9 cellular contexts compared by ENCODE assay signal in the genomic region with DNA sequence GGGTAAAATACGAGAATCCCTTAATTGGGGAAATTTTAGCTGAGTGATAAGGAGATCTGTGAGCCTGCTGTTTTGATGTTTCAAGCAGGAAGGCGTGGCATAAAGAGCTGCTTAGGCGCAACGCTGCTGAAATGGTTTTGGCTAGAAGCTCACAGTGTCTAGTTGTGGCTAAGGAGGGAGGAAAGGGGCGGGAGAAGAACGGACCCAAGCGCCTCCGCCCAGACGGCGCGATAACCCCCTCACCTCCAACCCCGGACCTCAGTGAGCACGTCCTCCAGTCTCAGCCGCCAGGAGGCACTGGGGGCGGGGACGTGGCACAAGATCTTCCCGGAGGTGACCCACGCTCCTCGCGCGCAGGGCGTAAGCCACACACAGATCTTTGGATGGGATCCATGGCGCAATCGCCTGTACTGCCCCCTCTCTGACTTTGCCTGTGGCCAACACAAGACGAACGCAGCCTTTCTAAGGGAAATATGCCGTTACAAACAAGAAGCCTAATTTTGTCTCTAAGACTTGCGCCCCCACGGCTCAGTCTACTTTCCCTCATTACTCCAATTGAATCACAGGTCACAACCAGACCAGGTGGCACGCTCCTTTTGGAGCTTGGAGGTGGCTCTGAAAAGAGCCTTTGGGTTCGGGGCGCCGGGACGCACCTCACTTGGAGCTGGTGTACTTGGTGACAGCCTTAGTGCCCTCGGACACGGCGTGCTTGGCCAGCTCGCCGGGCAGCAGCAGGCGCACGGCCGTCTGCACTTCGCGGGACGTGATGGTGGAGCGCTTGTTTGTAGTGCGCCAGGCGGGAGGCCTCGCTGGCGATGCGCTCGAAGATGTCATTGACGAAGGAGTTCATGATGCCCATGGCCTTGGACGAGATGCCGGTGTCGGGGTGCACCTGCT. TPM values are rescaled to one million over a fixed set of nuclear protein-coding genes. Genes with fewer than 3 reads are reported as not detected.
DNase-seq lines count a peak whose midpoint lies in the region; ATAC-seq, FAIRE-seq and TF ChIP-seq lines count a peak whose summit lies in the region.
"Had no signal": no experiment of that assay in that cellular context is flagged by ENCODE, and none has a peak within 500 bp of the region (broad histone marks: within the 10 kb centered on the region; RNA-seq: fewer than 3 reads in every experiment).

No MANE protein-coding gene starts in this region.

- H3K56ac ChIP-seq in H1 (replicated peaks; ENCODE audit: insufficient read length, low read depth, low read length): peak overlapping the region; percentile 64

- no peak overlapping the region for H3K14ac ChIP-seq in H1 (ENCODE audit: insufficient read length)

- no peak; a peak in 1 of 3 replicates for TF ChIP-seq POLR2A in H1 (IDR thresholded peaks at IDR 0.05; ENCODE audit: control extremely low read depth in 1 of 2, low read depth in 2 of 2, low read length in 2 of 2)

- DNase-seq in Daoy (ENCODE audit: low read depth) (peak; percentile 44), H1 (ENCODE audit: low read depth in 1 of 2, low spot score in 2 of 2) (peak in 1 of 2 experiments; percentile 82), T1000 (lab: John Stamatoyannopoulos, UW) (no peak), HPDE6-E6E7 (ENCODE audit: extremely low spot score) (no peak)
- peak; percentile 82 for DNase-seq in Jurkat, Clone E6-1 (ENCODE audit: low read depth, low spot score)

- H4K8ac ChIP-seq in H1 (ENCODE audit: extremely low read depth, insufficient read depth, low read length): no peak overlapping the region; the same call in 1 of the 2 replicates

- POLR2A ChIA-PET in H1 (lab: Charles Lee; ENCODE audit: partially characterized antibody): interaction anchor here (0.7 to 14.5 kb wide), 19 partner anchors 9 to 1230 kb away, joined by 3 to 232 read pairs (median 3); a partner anchor contains a TSS

- H2BK5ac ChIP-seq in H1 (ENCODE audit: low read depth, low read length): no peak overlapping the region; the same call in 1 of the 2 replicates

- H2AFZ ChIP-seq in H1 (ENCODE audit: low read length): peak overlapping the region; percentile 79; the same call in 1 of the 2 replicates
- no peak overlapping the region for H2AFZ ChIP-seq in neuron (ENCODE audit: low read depth, low read length)

- H3K27me3 ChIP-seq in H1 (replicated peaks in 1 of 4; ENCODE audit: control insufficient read depth in 3 of 4, extremely low read depth in 1 of 4, insufficient read depth in 3 of 4, low read length in 3 of 4): peaks cover 4 to 42% (median 23%) of the 10 kb centered on the region in 4 experiments
- no peaks in the 10 kb centered on the region for H3K27me3 ChIP-seq in neuron (ENCODE audit: insufficient read depth, low read length)

- H3K4me1 ChIP-seq in H1 (replicated peaks in 1 of 4; ENCODE audit: control insufficient read depth in 3 of 4, insufficient read depth in 4 of 4, low read length in 3 of 4): peaks cover 0 to 16% (median 5%) of the 10 kb centered on the region in 4 experiments; a peak in 5 of 7 replicates
- peaks cover 40% of the 10 kb centered on the region for H3K4me1 ChIP-seq in neuron (ENCODE audit: insufficient read depth, low read length)

- no peak for TF ChIP-seq EP300 in H1 (IDR thresholded peaks at IDR 0.05; ENCODE audit: borderline replicate concordance in 1 of 2, low read depth in 2 of 2, low read length in 2 of 2)

- ATAC-seq in GM21390 (IDR thresholded peaks at IDR 0.05; ENCODE audit: unreplicated experiment): peak; percentile 62
- ATAC-seq in activated CD4-positive, CD25-positive, alpha-beta regulatory T cell treated with anti-CD3 and anti-CD28 coated beads, Interleukin-2, amount 50 U/mL, for 24 hours: peak; percentile 36 to 39

- no peak for FAIRE-seq in H1 (lab: Jason Lieb, UNC)
- FAIRE-seq: TTC549 had no signal

- H3K4ac ChIP-seq in H1 (replicated peaks; ENCODE audit: insufficient read length, low read depth, low read length): no peak overlapping the region

- peaks cover 13% of the 10 kb centered on the region; the same call in 1 of the 2 replicates for H3K23me2 ChIP-seq in H1 (ENCODE audit: low read depth, low read length)

- H2BK20ac ChIP-seq in H1 (ENCODE audit: low read length): no peak overlapping the region

- H2BK120ac ChIP-seq in H1 (replicated peaks; ENCODE audit: low read depth, low read length): peak overlapping the region; percentile 58

- no peak overlapping the region for H3K23ac ChIP-seq in H1 (ENCODE audit: insufficient read length)

- H4K91ac ChIP-seq in H1 (replicated peaks; ENCODE audit: insufficient read length, low read length): no peak overlapping the region

- H3K9ac ChIP-seq in H1 (replicated peaks in 1 of 4; ENCODE audit: extremely low read depth in 1 of 4, low read depth in 3 of 4, low read length in 3 of 4): peak overlapping the region in 2 of 4 experiments; percentile 3 to 8; a peak in 1 of 7 replicates

- H3K79me1 ChIP-seq in H1 (ENCODE audit: low read depth, low read length): no peaks in the 10 kb centered on the region

- H3K27ac ChIP-seq in H1 (ENCODE audit: low read depth, low read length): no peak overlapping the region

- peak in 1 of 2 experiments; percentile 28; a peak in 1 of 4 replicates for TF ChIP-seq RAD21 in H1 (IDR thresholded peaks at IDR 0.05 in 1 of 2, conservative IDR thresholded peaks at IDR 0.05 in 1 of 2; ENCODE audit: low read depth in 2 of 2, low read length in 2 of 2)

- peak; percentile 26 to 54 (median 41); a peak in 3 of 4 replicates for TF ChIP-seq CTCF in H1 (IDR thresholded peaks at IDR 0.05; ENCODE audit: control extremely low read depth in 1 of 3, insufficient read depth in 1 of 3, low read depth in 1 of 3, low read length in 3 of 3)

- H3K79me2 ChIP-seq in H1 (ENCODE audit: control insufficient read depth in 1 of 2, insufficient read depth in 2 of 2, low read length in 2 of 2): no peaks in the 10 kb centered on the region

- no peaks in the 10 kb centered on the region for H3K36me3 ChIP-seq in H1 (ENCODE audit: control insufficient read depth in 2 of 4, insufficient read depth in 4 of 4, low read length in 3 of 4)
- H3K36me3 ChIP-seq in neuron (ENCODE audit: insufficient read depth, low read length): no peaks in the 10 kb centered on the region

- H3K18ac ChIP-seq in H1 (ENCODE audit: extremely low read depth, low read length): no peak overlapping the region

- H4K5ac ChIP-seq in H1 (ENCODE audit: insufficient read length, low read depth, low read length): no peak overlapping the region

- peak overlapping the region; percentile 78 for H3K4me3 ChIP-seq in Jurkat, Clone E6-1 (ENCODE audit: low read length)
- peak overlapping the region; percentile 57 to 77 (median 69) for H3K4me3 ChIP-seq in H1 (ENCODE audit: extremely low read depth in 1 of 4, insufficient read depth in 2 of 4, low read depth in 3 of 4, low read length in 4 of 4)
- peak overlapping the region; percentile 81 for H3K4me3 ChIP-seq in neuron (ENCODE audit: low read length)

- peak overlapping the region; percentile 53; the same call in 1 of the 2 replicates for H2BK12ac ChIP-seq in H1 (ENCODE audit: low read depth, low read length)

- H2BK15ac ChIP-seq in H1 (ENCODE audit: low read length): peak overlapping the region; percentile 34; the same call in 1 of the 2 replicates

- CTCF ChIA-PET in H1 (lab: Charles Lee; ENCODE audit: partially characterized antibody): interaction anchor here (0.9 to 2.1 kb wide), 10 partner anchors 8 to 93 kb away, joined by 3 to 8 read pairs (median 4); a partner anchor contains a TSS

- no peaks in the 10 kb centered on the region for H3K9me3 ChIP-seq in H1 (ENCODE audit: insufficient read depth in 2 of 2, low read depth in 1 of 2, low read length in 1 of 2)
- no peaks in the 10 kb centered on the region for H3K9me3 ChIP-seq in neuron (ENCODE audit: low read length)

- WGBS in H1 (ENCODE audit: extremely low coverage in 1 of 2, insufficient coverage in 1 of 2, insufficient read length in 1 of 2, insufficient replicate concordance in 2 of 2, low coverage in 1 of 2, low lambda C conversion rate in 2 of 2, missing lambda C conversion rate in 1 of 2), 2 experiments: 3% methylated on average over 48 of the region's 56 CpGs; no CpG with 5 or more reads in 1 of the 2 experiments

- peak overlapping the region; percentile 62 to 99 for H3K4me2 ChIP-seq in H1 (ENCODE audit: insufficient read depth in 1 of 2, low read depth in 2 of 2, low read length in 2 of 2)

- H2AK5ac ChIP-seq in H1 (ENCODE audit: low read depth, low read length): no peak overlapping the region

- H4K20me1 ChIP-seq in H1 (replicated peaks in 1 of 2; ENCODE audit: control insufficient read depth in 1 of 2, insufficient read depth in 2 of 2, low read length in 2 of 2): no peaks in the 10 kb centered on the region

RNA-seq across cellular contexts. Expression of a gene that starts 23.4 kb away (rescaled TPM):
- 40.5 and 43.1 TPM in 2 replicates for total RNA-seq in Daoy (2014; rRNA removed; shearing (Covaris generic))
- polyA plus RNA-seq in Jurkat, Clone E6-1 (2012; ENCODE audit: insufficient read depth, insufficient read length): 120 TPM
- 111 and 113 TPM in 2 replicates for total RNA-seq in H1 (2021; fragmentation: NEBNext Ultra II Directional; extraction: Animal tissue kit (Norgen Biotek cat#: 25700))
- polyA plus RNA-seq in H1 (2011; rRNA removed): 47.0 and 75.6 TPM in 2 replicates
- polyA plus RNA-seq in H1 (2011; cell fraction: cytosol; rRNA removed): 50.1 TPM
- polyA plus RNA-seq in H1 (2011; cell fraction: nucleus; rRNA removed): 42.7 TPM
- 50.8 to 75.3 TPM (median 67.3 TPM) in 4 replicates for polyA plus RNA-seq in H1 (2012, experiment 1 of 2)
- 58.5 TPM for polyA plus RNA-seq in H1 (2012, experiment 2 of 2)
- polyA plus RNA-seq in H1 (2013, experiment 1 of 2): 30.0 TPM
- polyA plus RNA-seq in H1 (2013, experiment 2 of 2): 30.1 TPM
- polyA minus RNA-seq in H1 (2011; rRNA and poly(A)+ RNA removed): 25.9 and 34.8 TPM in 2 replicates
- polyA minus RNA-seq in H1 (2011; cell fraction: cytosol; rRNA and poly(A)+ RNA removed): 39.0 TPM
- 15.2 TPM for polyA minus RNA-seq in H1 (2011; cell fraction: nucleus; rRNA and poly(A)+ RNA removed)

RNA-seq across cellular contexts. Expression of a gene that starts 47.1 kb away (rescaled TPM):
- total RNA-seq in Daoy (2014; rRNA removed; shearing (Covaris generic)): not detected in 2 replicates
- not detected for polyA plus RNA-seq in Jurkat, Clone E6-1 (2012; ENCODE audit: insufficient read depth, insufficient read length)
- 2.2 and 2.3 TPM in 2 replicates for total RNA-seq in H1 (2021; fragmentation: NEBNext Ultra II Directional; extraction: Animal tissue kit (Norgen Biotek cat#: 25700))
- polyA plus RNA-seq in H1 (2011; rRNA removed): 1.0 and 1.1 TPM in 2 replicates
- 1.0 TPM for polyA plus RNA-seq in H1 (2011; cell fraction: cytosol; rRNA removed)
- 5.9 TPM for polyA plus RNA-seq in H1 (2011; cell fraction: nucleus; rRNA removed)
- 1.3 to 2.3 TPM (median 1.9 TPM) in 4 replicates for polyA plus RNA-seq in H1 (2012, experiment 1 of 2)
- 0.63 TPM for polyA plus RNA-seq in H1 (2012, experiment 2 of 2)
- 0.97 TPM for polyA plus RNA-seq in H1 (2013, experiment 1 of 2)
- polyA plus RNA-seq in H1 (2013, experiment 2 of 2): 0.75 TPM
- 1.00 and 1.5 TPM in 2 replicates for polyA minus RNA-seq in H1 (2011; rRNA and poly(A)+ RNA removed)
- not detected for polyA minus RNA-seq in H1 (2011; cell fraction: cytosol; rRNA and poly(A)+ RNA removed)
- 3.3 TPM for polyA minus RNA-seq in H1 (2011; cell fraction: nucleus; rRNA and poly(A)+ RNA removed)

RNA-seq across cellular contexts. Expression of a gene that starts 57.2 kb away (rescaled TPM):
- 20.7 and 32.6 TPM in 2 replicates for total RNA-seq in Daoy (2014; rRNA removed; shearing (Covaris generic))
- 23.6 TPM for polyA plus RNA-seq in Jurkat, Clone E6-1 (2012; ENCODE audit: insufficient read depth, insufficient read length)
- total RNA-seq in H1 (2021; fragmentation: NEBNext Ultra II Directional; extraction: Animal tissue kit (Norgen Biotek cat#: 25700)): 31.3 and 32.1 TPM in 2 replicates
- 11.1 and 19.6 TPM in 2 replicates for polyA plus RNA-seq in H1 (2011; rRNA removed)
- polyA plus RNA-seq in H1 (2011; cell fraction: cytosol; rRNA removed): 15.2 TPM
- 41.2 TPM for polyA plus RNA-seq in H1 (2011; cell fraction: nucleus; rRNA removed)
- 20.6 to 26.0 TPM (median 22.5 TPM) in 4 replicates for polyA plus RNA-seq in H1 (2012, experiment 1 of 2)
- 18.9 TPM for polyA plus RNA-seq in H1 (2012, experiment 2 of 2)
- polyA plus RNA-seq in H1 (2013, experiment 1 of 2): 15.4 TPM
- 15.5 TPM for polyA plus RNA-seq in H1 (2013, experiment 2 of 2)
- 18.6 and 18.8 TPM in 2 replicates for polyA minus RNA-seq in H1 (2011; rRNA and poly(A)+ RNA removed)
- 17.7 TPM for polyA minus RNA-seq in H1 (2011; cell fraction: cytosol; rRNA and poly(A)+ RNA removed)
- 32.8 TPM for polyA minus RNA-seq in H1 (2011; cell fraction: nucleus; rRNA and poly(A)+ RNA removed)

Comparison
In these comparisons a context has a peak if more than half of its experiments do, and no peak if none do; other contexts are left out.
1. DNase-seq: peak in Daoy (single experiment) and Jurkat, Clone E6-1 (single experiment); none in T1000 (single experiment) and HPDE6-E6E7 (single experiment).
2. Peak in every context shown above with its lines, with median percentiles within 50 percentile points of each other: H3K4me3 ChIP-seq.